In the genomic region with DNA sequence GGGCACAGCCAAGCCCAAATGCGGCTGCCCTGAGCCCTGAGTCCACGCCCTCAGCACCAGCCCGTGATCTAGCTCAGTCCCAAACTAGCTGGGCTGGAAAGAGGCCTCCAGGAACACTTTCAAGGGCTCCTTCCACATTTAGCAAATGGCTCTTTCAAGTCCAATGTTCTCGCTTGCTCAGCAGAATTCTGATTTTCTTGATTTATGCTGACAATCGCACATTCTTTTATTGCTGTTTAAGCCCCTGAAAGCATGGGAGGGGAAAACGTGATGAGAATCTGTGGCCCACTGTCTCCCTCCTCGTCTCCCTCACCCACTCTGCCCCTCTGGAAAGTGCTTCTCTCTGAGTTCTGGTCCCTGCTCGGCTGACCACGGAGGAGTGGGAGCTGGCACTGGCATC, we compare ENCODE assay signal across 29 cellular contexts.
"Had no signal": no experiment of that assay in that cellular context is flagged by ENCODE, and none has a peak within 500 bp of the region (broad histone marks: within the 10 kb centered on the region; RNA-seq: fewer than 3 reads in every experiment).

No MANE protein-coding gene starts in this region.

- ATAC-seq: activated CD4-positive, alpha-beta T cell treated with anti-CD3 and anti-CD28 coated beads for 36 hours; activated naive CD4-positive, alpha-beta T cell treated with anti-CD3 and anti-CD28 coated beads, Interleukin-2, amount 50 U/mL, for 72 hours; activated T-cell treated with anti-CD3 and anti-CD28 coated beads, Interleukin-2, amount 50 U/mL, for 72 hours; effector memory CD8-positive, alpha-beta T cell; gastroesophageal sphincter had no signal

- H3K4me3 Mint-ChIP-seq: activated CD4-positive, alpha-beta memory T cell treated with anti-CD3 and anti-CD28 coated beads, Interleukin-2, amount 10 ng/mL, durations not matched to agents 7 days and 5 days; activated CD4-positive, alpha-beta T cell treated with anti-CD3 and anti-CD28 coated beads for 36 hours; activated CD4-positive, alpha-beta T cell treated with anti-CD3 and anti-CD28 coated beads, Interleukin-2, amount 10 ng/mL, durations not matched to agents 7 days and 5 days; activated naive CD4-positive, alpha-beta T cell treated with anti-CD3 and anti-CD28 coated beads, Interleukin-2, amount 10 ng/mL, durations not matched to agents 7 days and 5 days; activated naive CD8-positive, alpha-beta T cell treated with anti-CD3 and anti-CD28 coated beads, Interleukin-2, amount 10 ng/mL, durations not matched to agents 7 days and 5 days; activated T-cell treated with anti-CD3 and anti-CD28 coated beads, Interleukin-2, amount 50 U/mL, for 24 hours; activated T-cell treated with anti-CD3 and anti-CD28 coated beads, Interleukin-2, amount 50 U/mL, for 72 hours; brain; central memory CD8-positive, alpha-beta T cell; dendritic cell treated with granulocyte-macrophage colony-stimulating factor and Interleukin-4, amounts not matched to agents 40 ng/mL and 50 ng/mL, for 4 days; effector memory CD8-positive, alpha-beta T cell had no signal

- H3K36me3 ChIP-seq: ascending aorta, breast epithelium, cardiac muscle cell, esophagus muscularis mucosa, gastroesophageal sphincter had no signal

- H3K4me1 ChIP-seq: ascending aorta, breast epithelium, esophagus muscularis mucosa, gastroesophageal sphincter had no signal

- H3K9me3 ChIP-seq: ascending aorta had no signal

- DNase-seq: activated CD4-positive, alpha-beta memory T cell treated with anti-CD3 and anti-CD28 coated beads, Interleukin-2, amount 10 ng/mL, durations not matched to agents 7 days and 5 days; activated CD4-positive, alpha-beta T cell treated with anti-CD3 and anti-CD28 coated beads for 36 hours; activated CD4-positive, alpha-beta T cell treated with anti-CD3 and anti-CD28 coated beads, Interleukin-2, amount 10 ng/mL, durations not matched to agents 7 days and 5 days; activated CD4-positive, alpha-beta T cell treated with anti-CD3 and anti-CD28 coated beads, Interleukin-2, amount 50 U/mL, for 4 hours; activated CD4-positive, CD25-positive, alpha-beta regulatory T cell; activated CD4-positive, CD25-positive, alpha-beta regulatory T cell treated with anti-CD3 and anti-CD28 coated beads, Interleukin-2, amount 50 U/mL, for 72 hours; activated CD8-positive, alpha-beta memory T cell treated with anti-CD3 and anti-CD28 coated beads, Interleukin-2, amount 50 U/mL, for 48 hours; activated gamma-delta T cell; activated naive CD4-positive, alpha-beta T cell; activated naive CD4-positive, alpha-beta T cell treated with anti-CD3 and anti-CD28 coated beads, Interleukin-2, amount 10 ng/mL, durations not matched to agents 7 days and 5 days; activated naive CD8-positive, alpha-beta T cell treated with anti-CD3 and anti-CD28 coated beads, Interleukin-2, amount 10 ng/mL, durations not matched to agents 7 days and 5 days; activated T-cell treated with anti-CD3 and anti-CD28 coated beads for 4 hours; activated T-cell treated with anti-CD3 and anti-CD28 coated beads, Interleukin-2, amount 50 U/mL, for 24 hours; activated T-cell treated with anti-CD3 and anti-CD28 coated beads, Interleukin-2, amount 50 U/mL, for 72 hours; dorsolateral prefrontal cortex; effector memory CD8-positive, alpha-beta T cell; erythroblast; foreskin melanocyte; T-helper 2 cell had no signal

- H3K27ac ChIP-seq: ascending aorta, breast epithelium, cardiac muscle cell, coronary artery, dorsolateral prefrontal cortex, esophagus muscularis mucosa, gastroesophageal sphincter had no signal

- H3K4me1 Mint-ChIP-seq: activated CD4-positive, alpha-beta memory T cell treated with anti-CD3 and anti-CD28 coated beads, Interleukin-2, amount 10 ng/mL, durations not matched to agents 7 days and 5 days; activated CD4-positive, alpha-beta T cell treated with anti-CD3 and anti-CD28 coated beads for 36 hours; activated CD4-positive, alpha-beta T cell treated with anti-CD3 and anti-CD28 coated beads, Interleukin-2, amount 10 ng/mL, durations not matched to agents 7 days and 5 days; activated naive CD4-positive, alpha-beta T cell treated with anti-CD3 and anti-CD28 coated beads, Interleukin-2, amount 10 ng/mL, durations not matched to agents 7 days and 5 days; activated naive CD8-positive, alpha-beta T cell treated with anti-CD3 and anti-CD28 coated beads, Interleukin-2, amount 10 ng/mL, durations not matched to agents 7 days and 5 days; central memory CD8-positive, alpha-beta T cell had no signal

- H3K27me3 ChIP-seq: ascending aorta, cardiac muscle cell had no signal

- H3K9me3 Mint-ChIP-seq: activated CD4-positive, alpha-beta memory T cell treated with anti-CD3 and anti-CD28 coated beads, Interleukin-2, amount 10 ng/mL, durations not matched to agents 7 days and 5 days; activated CD4-positive, alpha-beta T cell treated with anti-CD3 and anti-CD28 coated beads, Interleukin-2, amount 10 ng/mL, durations not matched to agents 7 days and 5 days; activated naive CD4-positive, alpha-beta T cell treated with anti-CD3 and anti-CD28 coated beads, Interleukin-2, amount 10 ng/mL, durations not matched to agents 7 days and 5 days; activated naive CD4-positive, alpha-beta T cell treated with anti-CD3 and anti-CD28 coated beads, Interleukin-2, amount 50 U/mL, for 72 hours; activated naive CD8-positive, alpha-beta T cell treated with anti-CD3 and anti-CD28 coated beads, Interleukin-2, amount 10 ng/mL, durations not matched to agents 7 days and 5 days; activated T-cell treated with anti-CD3 and anti-CD28 coated beads, Interleukin-2, amount 50 U/mL, for 24 hours; activated T-cell treated with anti-CD3 and anti-CD28 coated beads, Interleukin-2, amount 50 U/mL, for 72 hours; central memory CD8-positive, alpha-beta T cell; dendritic cell treated with granulocyte-macrophage colony-stimulating factor and Interleukin-4, amounts not matched to agents 40 ng/mL and 50 ng/mL, for 4 days; effector memory CD8-positive, alpha-beta T cell had no signal

- H3K27ac Mint-ChIP-seq: activated CD4-positive, alpha-beta memory T cell treated with anti-CD3 and anti-CD28 coated beads, Interleukin-2, amount 10 ng/mL, durations not matched to agents 7 days and 5 days; activated CD4-positive, alpha-beta T cell treated with anti-CD3 and anti-CD28 coated beads for 36 hours; activated CD4-positive, alpha-beta T cell treated with anti-CD3 and anti-CD28 coated beads, Interleukin-2, amount 10 ng/mL, durations not matched to agents 7 days and 5 days; activated naive CD4-positive, alpha-beta T cell treated with anti-CD3 and anti-CD28 coated beads, Interleukin-2, amount 10 ng/mL, durations not matched to agents 7 days and 5 days; activated naive CD8-positive, alpha-beta T cell treated with anti-CD3 and anti-CD28 coated beads, Interleukin-2, amount 10 ng/mL, durations not matched to agents 7 days and 5 days; activated T-cell treated with anti-CD3 and anti-CD28 coated beads, Interleukin-2, amount 50 U/mL, for 24 hours; activated T-cell treated with anti-CD3 and anti-CD28 coated beads, Interleukin-2, amount 50 U/mL, for 72 hours; brain; dendritic cell treated with granulocyte-macrophage colony-stimulating factor and Interleukin-4, amounts not matched to agents 40 ng/mL and 50 ng/mL, for 4 days; effector memory CD8-positive, alpha-beta T cell had no signal

- H3K4me3 ChIP-seq: ascending aorta, breast epithelium, cardiac muscle cell, coronary artery, dorsolateral prefrontal cortex, esophagus muscularis mucosa, gastroesophageal sphincter had no signal

- H3K36me3 Mint-ChIP-seq: activated naive CD4-positive, alpha-beta T cell treated with anti-CD3 and anti-CD28 coated beads, Interleukin-2, amount 10 ng/mL, durations not matched to agents 7 days and 5 days; activated naive CD8-positive, alpha-beta T cell treated with anti-CD3 and anti-CD28 coated beads, Interleukin-2, amount 10 ng/mL, durations not matched to agents 7 days and 5 days; brain had no signal
